Comparison of ENCODE assay signal across 15 cellular contexts in the genomic region with DNA sequence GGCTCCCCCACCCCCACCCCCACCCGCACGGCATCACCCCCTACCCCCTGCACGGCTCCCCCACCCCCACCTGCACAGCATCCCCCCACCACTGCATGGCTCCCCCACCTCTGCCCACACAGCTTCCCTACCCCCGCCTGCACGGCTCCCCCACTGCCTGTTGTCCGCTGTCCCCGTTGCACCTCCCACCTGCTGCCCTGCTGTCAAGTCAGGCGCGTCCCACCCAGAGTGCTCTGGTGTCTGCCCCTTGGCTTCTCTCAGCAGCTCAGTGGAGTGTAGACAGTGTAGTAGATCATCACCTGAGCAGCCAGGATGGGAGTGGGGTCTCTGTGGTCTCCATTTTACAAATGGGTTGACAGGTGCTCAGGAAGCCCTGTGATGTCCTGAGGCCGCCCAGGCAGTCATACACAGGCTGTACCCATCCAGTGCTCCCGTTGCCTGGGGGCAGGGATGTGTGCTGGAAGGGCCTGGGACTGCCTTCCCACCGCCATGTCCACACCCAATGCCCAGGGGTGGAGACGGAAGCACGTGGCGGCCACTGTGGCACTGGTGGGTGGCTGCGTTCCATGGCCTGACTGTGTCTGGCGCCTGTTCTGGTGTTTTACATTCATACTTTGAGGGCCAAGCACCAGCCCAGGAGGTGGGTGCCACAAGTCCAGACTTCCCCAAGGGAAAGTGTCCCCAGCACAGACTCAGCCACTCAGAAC.
"Had no signal": no experiment of that assay in that cellular context is flagged by ENCODE, and none has a peak within 500 bp of the region (broad histone marks: within the 10 kb centered on the region; RNA-seq: fewer than 3 reads in every experiment).

No MANE protein-coding gene starts in this region.

- H3K4me3 Mint-ChIP-seq: naive thymus-derived CD8-positive, alpha-beta T cell had no signal

- H3K27ac Mint-ChIP-seq: naive thymus-derived CD8-positive, alpha-beta T cell had no signal

- DNase-seq: cortex of kidney; dorsolateral prefrontal cortex; effector CD8-positive, alpha-beta T cell; foreskin melanocyte; hippocampal formation; kidney glomerular epithelial cell; mucosa of descending colon; naive thymus-derived CD8-positive, alpha-beta T cell; small intestine; stimulated activated CD4-positive, alpha-beta T cell treated with anti-CD3 and anti-CD28 coated beads, Interleukin-12 subunit alpha, Interleukin-12 subunit beta, amount 100 ng/mL, for 4 hours; stimulated activated naive CD4-positive, alpha-beta T cell treated with Interleukin-2 at 50 U/mL for 16 hours; testis; transverse colon had no signal

- H3K27me3 ChIP-seq: dorsolateral prefrontal cortex, heart left ventricle, right atrium auricular region, testis, transverse colon had no signal

- H3K4me1 ChIP-seq: testis had no signal

- H3K4me3 ChIP-seq: dorsolateral prefrontal cortex, heart left ventricle, mucosa of descending colon, right atrium auricular region, testis, transverse colon had no signal

- H3K36me3 ChIP-seq: right atrium auricular region, transverse colon had no signal

- ATAC-seq: mucosa of descending colon; naive thymus-derived CD8-positive, alpha-beta T cell had no signal

- H3K27ac ChIP-seq: heart left ventricle, right atrium auricular region, testis, transverse colon had no signal

- H3K9me3 ChIP-seq: mucosa of descending colon, right atrium auricular region, testis, transverse colon had no signal

- H3K27me3 Mint-ChIP-seq: naive thymus-derived CD8-positive, alpha-beta T cell had no signal
